Comparison of ENCODE assay signal across 13 cellular contexts in the genomic region with DNA sequence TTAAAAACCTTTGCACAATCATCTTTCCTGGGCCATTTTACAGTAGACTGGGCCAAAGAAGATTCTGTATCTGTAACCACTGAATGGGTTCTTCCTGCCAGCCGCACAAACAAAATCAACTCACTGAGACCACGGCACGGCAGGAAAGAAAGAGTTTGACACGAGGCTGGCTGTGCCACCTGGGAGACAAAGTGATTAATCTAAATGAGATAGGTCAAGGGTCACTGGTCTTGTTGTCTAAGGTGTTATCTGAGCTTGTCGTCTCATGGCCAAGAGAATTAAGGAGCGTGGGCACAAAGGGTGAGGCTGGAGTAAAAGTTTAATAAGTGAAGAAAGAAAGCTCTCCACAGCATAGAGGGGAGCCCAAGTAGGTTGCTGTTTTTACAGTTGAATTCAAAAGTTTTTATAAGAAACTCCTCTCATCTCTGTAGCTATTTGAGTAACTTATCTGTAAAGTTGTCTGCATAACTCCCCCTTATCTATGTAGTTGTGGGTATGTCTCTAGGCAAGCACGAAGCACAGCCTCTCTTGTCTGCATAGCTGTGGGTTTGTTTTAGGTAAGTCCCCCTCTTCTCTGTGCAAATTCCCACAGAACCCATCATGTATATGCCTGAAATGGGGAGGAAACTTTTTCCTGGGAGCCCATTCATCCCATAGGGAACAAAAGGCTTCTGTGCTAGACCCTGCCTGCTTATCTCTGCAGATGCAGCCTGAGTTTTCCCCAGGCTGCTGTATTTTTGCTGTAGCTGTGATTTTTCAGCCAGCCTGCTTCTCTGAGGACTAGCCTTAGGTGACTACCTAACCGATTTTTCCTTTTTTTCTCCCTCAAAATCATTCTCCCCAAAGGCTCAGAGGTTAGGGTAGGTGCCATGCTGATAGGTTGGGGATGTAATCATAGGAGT.
DNase-seq lines count a peak whose midpoint lies in the region; FAIRE-seq and TF ChIP-seq lines count a peak whose summit lies in the region.
"Had no signal": no experiment of that assay in that cellular context is flagged by ENCODE, and none has a peak within 500 bp of the region (broad histone marks: within the 10 kb centered on the region; RNA-seq: fewer than 3 reads in every experiment).

No MANE protein-coding gene starts in this region.

- H3F3A ChIP-seq in Loucy (ENCODE audit: low read depth): no peaks in the 10 kb centered on the region

- H3K36me3 ChIP-seq in Loucy (ENCODE audit: insufficient read depth, low read length): no peaks in the 10 kb centered on the region
- no peaks in the 10 kb centered on the region for H3K36me3 ChIP-seq in H1 (ENCODE audit: control insufficient read depth in 2 of 4, insufficient read depth in 4 of 4, low read length in 3 of 4)
- no peaks in the 10 kb centered on the region for H3K36me3 ChIP-seq in mesodermal cell (ENCODE audit: control insufficient read depth, insufficient read depth, low read length)
- no peaks in the 10 kb centered on the region for H3K36me3 ChIP-seq in testis (ENCODE audit: low read depth, missing control alignments)

- intact Hi-C loops in testis (cut with DNase I; ENCODE audit: low total_unique reads): no loop called here
- intact Hi-C loops in posterior cingulate gyrus (cut with DNase I): no loop called here

- peak overlapping the region; percentile 18 for H3K4me2 ChIP-seq in Loucy (ENCODE audit: low read depth, low read length, poor library complexity, severe bottlenecking)
- no peak overlapping the region for H3K4me2 ChIP-seq in H1 (ENCODE audit: insufficient read depth in 1 of 2, low read depth in 2 of 2, low read length in 2 of 2)

- H3K9me3 ChIP-seq in Loucy (ENCODE audit: insufficient read depth, low read depth, low read length) (no peaks in the 10 kb centered on the region), H1 (ENCODE audit: insufficient read depth in 2 of 2, low read depth in 1 of 2, low read length in 1 of 2) (no peaks in the 10 kb centered on the region), mesodermal cell (ENCODE audit: control insufficient read depth, low read length) (no peaks in the 10 kb centered on the region), testis (no peaks in the 10 kb centered on the region)

- H4K20me1 ChIP-seq in Loucy (ENCODE audit: insufficient read depth, low read length, poor library complexity, severe bottlenecking) (no peaks in the 10 kb centered on the region), H1 (replicated peaks in 1 of 2; ENCODE audit: control insufficient read depth in 1 of 2, insufficient read depth in 2 of 2, low read length in 2 of 2) (no peaks in the 10 kb centered on the region)

- no peak overlapping the region for H3K23ac ChIP-seq in H1 (ENCODE audit: insufficient read length)

- H4K5ac ChIP-seq in H1 (ENCODE audit: insufficient read length, low read depth, low read length): no peak overlapping the region

- TF ChIP-seq EP300 in H1 (IDR thresholded peaks at IDR 0.05; ENCODE audit: borderline replicate concordance in 1 of 2, low read depth in 2 of 2, low read length in 2 of 2): no peak

- no peaks in the 10 kb centered on the region for H3K27me3 ChIP-seq in Loucy (ENCODE audit: insufficient read depth, low read length, poor library complexity, severe bottlenecking)
- H3K27me3 ChIP-seq in H1 (replicated peaks in 1 of 4; ENCODE audit: control insufficient read depth in 3 of 4, extremely low read depth in 1 of 4, insufficient read depth in 3 of 4, low read length in 3 of 4): no peaks in the 10 kb centered on the region
- no peaks in the 10 kb centered on the region for H3K27me3 ChIP-seq in testis

- no peak overlapping the region for H4K91ac ChIP-seq in H1 (replicated peaks; ENCODE audit: insufficient read length, low read length)

- H2BK20ac ChIP-seq in H1 (ENCODE audit: low read length): no peak overlapping the region

- H3K79me2 ChIP-seq in Loucy (ENCODE audit: insufficient read depth, low read length) (no peaks in the 10 kb centered on the region), H1 (ENCODE audit: control insufficient read depth in 1 of 2, insufficient read depth in 2 of 2, low read length in 2 of 2) (no peaks in the 10 kb centered on the region)

- H3K4me1 ChIP-seq in Loucy (ENCODE audit: insufficient read depth, low read length, poor library complexity, severe bottlenecking) (peaks cover 38% of the 10 kb centered on the region), H1 (replicated peaks in 1 of 4; ENCODE audit: control insufficient read depth in 3 of 4, insufficient read depth in 4 of 4, low read length in 3 of 4) (peaks cover 0 to 4% (median 0%) of the 10 kb centered on the region in 4 experiments; a peak in 2 of 7 replicates), mesodermal cell (ENCODE audit: control insufficient read depth, insufficient read depth, low read length, poor library complexity, severe bottlenecking) (no peaks in the 10 kb centered on the region), testis (peaks cover 9% of the 10 kb centered on the region)

- 79% methylated on average over 8 of the region's 8 CpGs; no CpG with 5 or more reads in 1 of the 2 experiments for WGBS in H1 (ENCODE audit: extremely low coverage in 1 of 2, insufficient coverage in 1 of 2, insufficient read length in 1 of 2, insufficient replicate concordance in 2 of 2, low coverage in 1 of 2, low lambda C conversion rate in 2 of 2, missing lambda C conversion rate in 1 of 2), 2 experiments
- 77% methylated on average over 6 of the region's 8 CpGs for WGBS in mesodermal cell (ENCODE audit: insufficient coverage in 2 of 2), 2 experiments
- 33 to 47% methylated on average over 8 of the region's 8 CpGs for WGBS in testis, 2 donors

- FAIRE-seq in H1 (lab: Jason Lieb, UNC): no peak

- POLR2A ChIA-PET in H1 (lab: Charles Lee; ENCODE audit: partially characterized antibody): no interaction called here

- H4K8ac ChIP-seq in H1 (ENCODE audit: extremely low read depth, insufficient read depth, low read length): no peak overlapping the region

- H2AK5ac ChIP-seq in H1 (ENCODE audit: low read depth, low read length): no peak overlapping the region

- H3K18ac ChIP-seq in H1 (ENCODE audit: extremely low read depth, low read length): no peak overlapping the region

- H3K14ac ChIP-seq in H1 (ENCODE audit: insufficient read length): no peak overlapping the region

- no peak for TF ChIP-seq RAD21 in H1 (IDR thresholded peaks at IDR 0.05 in 1 of 2, conservative IDR thresholded peaks at IDR 0.05 in 1 of 2; ENCODE audit: low read depth in 2 of 2, low read length in 2 of 2)

- H3K4me3 ChIP-seq in Loucy (ENCODE audit: low read length, poor library complexity, severe bottlenecking): no peak overlapping the region
- H3K4me3 ChIP-seq in H1 (ENCODE audit: extremely low read depth in 1 of 4, insufficient read depth in 2 of 4, low read depth in 3 of 4, low read length in 4 of 4): no peak overlapping the region
- no peak overlapping the region for H3K4me3 ChIP-seq in mesodermal cell (ENCODE audit: extremely low read depth, insufficient read depth, low read length, poor library complexity, severe bottlenecking)
- H3K4me3 ChIP-seq in testis: no peak overlapping the region

- H3K9ac ChIP-seq in Loucy (ENCODE audit: low read depth, low read length, poor library complexity, severe bottlenecking) (no peak overlapping the region), H1 (replicated peaks in 1 of 4; ENCODE audit: extremely low read depth in 1 of 4, low read depth in 3 of 4, low read length in 3 of 4) (no peak overlapping the region)

- no peak for TF ChIP-seq POLR2A in H1 (IDR thresholded peaks at IDR 0.05; ENCODE audit: control extremely low read depth in 1 of 2, low read depth in 2 of 2, low read length in 2 of 2)
- no peak for TF ChIP-seq POLR2A in testis (IDR thresholded peaks at IDR 0.05)

- CTCF ChIA-PET in H1 (lab: Charles Lee; ENCODE audit: partially characterized antibody): interaction anchor here (1.0 to 1.4 kb wide), 2 partner anchors 22 to 341 kb away, joined by 3 to 4 read pairs; no protein-coding TSS in a partner anchor

- no peaks in the 10 kb centered on the region for H3K9me2 ChIP-seq in Loucy (replicated peaks; ENCODE audit: low read depth, low read length)

- H2BK5ac ChIP-seq in H1 (ENCODE audit: low read depth, low read length): no peak overlapping the region

- no peaks in the 10 kb centered on the region for H3K79me1 ChIP-seq in H1 (ENCODE audit: low read depth, low read length)

- no peak overlapping the region for H3K56ac ChIP-seq in H1 (replicated peaks; ENCODE audit: insufficient read length, low read depth, low read length)

- H2BK15ac ChIP-seq in H1 (ENCODE audit: low read length): no peak overlapping the region

- DNase-seq in H1 (ENCODE audit: low read depth in 1 of 2, low spot score in 2 of 2) (no peak), testis (peak; percentile 48), caudate nucleus (lab: John Stamatoyannopoulos, UW) (no peak), posterior cingulate gyrus (no peak)
- no peak for DNase-seq in activated CD4-positive, CD25-positive, alpha-beta regulatory T cell treated with anti-CD3 and anti-CD28 coated beads, Interleukin-2, amount 50 U/mL, for 72 hours
- DNase-seq: CD4-positive, alpha-beta memory T cell; DMS79; HCEC 1CT; NCI-H1436 treated with DMSO at 0.1 percent for 48 hours; NCI-H2029 treated with DMSO at 0.1 percent for 48 hours; NCI-H82 had no signal

- no peaks in the 10 kb centered on the region for H3K23me2 ChIP-seq in H1 (ENCODE audit: low read depth, low read length)

- H3K27ac ChIP-seq in H1 (ENCODE audit: low read depth, low read length): no peak overlapping the region
- H3K27ac ChIP-seq in mesodermal cell (ENCODE audit: low read depth, low read length, severe bottlenecking): peak overlapping the region; percentile 7
- peak overlapping the region; percentile 39 to 56 for H3K27ac ChIP-seq in testis
- H3K27ac ChIP-seq in caudate nucleus (ENCODE audit: low read depth, low read length): no peak overlapping the region

- H2AFZ ChIP-seq in Loucy (ENCODE audit: low read length) (0 out of 2 replicates have a peak overlapping the region, but pooled peaks have one; percentile 21), H1 (ENCODE audit: low read length) (0 out of 2 replicates have a peak overlapping the region, but pooled peaks have one; percentile 7)

- H2BK12ac ChIP-seq in H1 (ENCODE audit: low read depth, low read length): no peak overlapping the region

- TF ChIP-seq CTCF in Loucy (conservative IDR thresholded peaks at IDR 0.05; ENCODE audit: low read length) (no peak), H1 (IDR thresholded peaks at IDR 0.05; ENCODE audit: control extremely low read depth in 1 of 3, insufficient read depth in 1 of 3, low read depth in 1 of 3, low read length in 3 of 3) (no peak), testis (IDR thresholded peaks at IDR 0.05) (no peak)

- no peak overlapping the region for H2BK120ac ChIP-seq in H1 (replicated peaks; ENCODE audit: low read depth, low read length)

- no peak overlapping the region for H3K4ac ChIP-seq in H1 (replicated peaks; ENCODE audit: insufficient read length, low read depth, low read length)

TF ChIP-seq in H1, 55 proteins besides CTCF, POLR2A, EP300 and RAD21:
- TF ChIP-seq RFX5 (IDR thresholded peaks at IDR 0.05; ENCODE audit: borderline replicate concordance, low read depth, low read length) (no peak), POLR2AphosphoS5 (IDR thresholded peaks at IDR 0.05; ENCODE audit: low read depth, low read length) (no peak), FOSL1 (IDR thresholded peaks at IDR 0.05; ENCODE audit: insufficient read depth, low read depth, low read length) (no peak)

Comparison
In these comparisons a context has a peak if more than half of its experiments do, and no peak if none do; other contexts are left out.
1. H3K27ac ChIP-seq: peak in mesodermal cell (single experiment) and testis (2 of 2); none in H1 (single experiment) and caudate nucleus (single experiment).